ENCODE assay signal across 1 cellular context in genomic region chr20:50163570-50164317, GRCh38.
TF ChIP-seq lines count a peak whose summit lies in the region.

No MANE protein-coding gene starts in this region.

TF ChIP-seq in K562, 482 proteins besides CTCF, POLR2A, EP300 and RAD21:
- no peak for TF ChIP-seq GABPB2 (CRISPR knock-in tag; conservative IDR thresholded peaks at IDR 0.05)
- no peak for TF ChIP-seq RFX5 (IDR thresholded peaks at IDR 0.05; ENCODE audit: low read depth, low read length)
- TF ChIP-seq MCM5 (IDR thresholded peaks at IDR 0.05; ENCODE audit: low read depth) = no peak
- TF ChIP-seq RBM34 (IDR thresholded peaks at IDR 0.05; ENCODE audit: borderline replicate concordance, insufficient read depth, low read length) = no peak
- no peak for TF ChIP-seq ASH1L (IDR thresholded peaks at IDR 0.05; ENCODE audit: borderline replicate concordance, low read depth, partially characterized antibody)
TF ChIP-seq in K562: peak in this region for 0.
